ENCODE assay signal across 8 cellular contexts in the genomic region with DNA sequence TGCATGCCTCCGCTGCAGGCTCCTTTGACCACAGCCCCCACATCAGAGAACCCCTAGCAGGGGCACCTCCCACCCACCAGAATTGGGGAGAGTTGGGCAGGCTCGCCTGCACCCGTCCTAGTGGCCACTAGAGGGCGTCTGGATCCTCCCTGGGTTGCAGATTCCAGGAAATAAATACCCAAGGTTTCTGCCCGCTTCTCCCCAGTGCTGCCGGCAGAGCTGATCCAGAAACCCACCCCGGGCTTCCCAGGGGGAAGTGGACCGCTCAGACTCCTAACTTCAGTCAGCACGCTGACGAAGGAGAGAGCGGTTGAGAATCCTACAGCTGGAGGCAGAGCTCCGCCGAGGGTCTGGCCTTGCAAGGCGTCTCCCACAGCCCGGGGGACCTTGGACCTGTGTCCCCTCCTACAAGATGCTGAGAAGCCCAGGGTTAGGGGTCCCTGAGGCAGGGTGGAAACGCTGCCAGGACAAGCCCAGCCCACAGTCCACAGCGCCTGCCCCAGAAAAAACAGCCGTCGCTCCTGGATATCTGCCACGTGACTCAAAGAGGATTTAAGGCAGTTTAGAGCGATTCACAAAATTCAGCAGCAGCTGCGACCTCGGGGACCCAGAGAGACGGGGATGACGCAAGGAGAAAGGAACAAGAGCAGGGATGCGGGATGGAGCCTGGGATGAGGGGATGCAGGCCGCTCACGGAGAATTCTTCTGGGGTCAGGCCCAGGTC. TPM values are rescaled to one million over a fixed set of nuclear protein-coding genes. Genes with fewer than 3 reads are reported as not detected.
DNase-seq lines count a peak whose midpoint lies in the region; ATAC-seq and TF ChIP-seq lines count a peak whose summit lies in the region.

No MANE protein-coding gene starts in this region.

- H3K36me3 Mint-ChIP-seq in activated CD4-positive, alpha-beta T cell treated with anti-CD3 and anti-CD28 coated beads, Interleukin-2, amount 10 ng/mL, durations not matched to agents 7 days and 5 days (ENCODE audit: low read depth): no peaks in the 10 kb centered on the region

- no peak overlapping the region for H3K27ac Mint-ChIP-seq in activated CD4-positive, alpha-beta T cell treated with anti-CD3 and anti-CD28 coated beads, Interleukin-2, amount 10 ng/mL, durations not matched to agents 7 days and 5 days

- peak; percentile 88 for DNase-seq in D341Med (ENCODE audit: low spot score)
- peak; percentile 37 to 45 for DNase-seq in NCI-H1930 (lab: John Stamatoyannopoulos, UW)
- peak; percentile 68 for DNase-seq in activated CD4-positive, alpha-beta T cell treated with anti-CD3 and anti-CD28 coated beads, Interleukin-2, amount 10 ng/mL, durations not matched to agents 7 days and 5 days
- peak; percentile 17 to 50 for DNase-seq in dermis microvascular lymphatic vessel endothelial cell (ENCODE audit: low read depth in 2 of 2)
- DNase-seq in lower leg skin (ENCODE audit: low spot score in 2 of 2): peak; percentile 29 to 90
- DNase-seq in stimulated activated CD4-positive, alpha-beta T cell treated with anti-CD3 and anti-CD28 coated beads, Interleukin-4, amount 100 ng/mL, for 1 hour: peak; percentile 57

- TF ChIP-seq POLR2A in lower leg skin (IDR thresholded peaks at IDR 0.05): no peak

- 10% methylated on average over 21 to 27 of the region's 28 CpGs for WGBS in lower leg skin, 2 donors

- peak overlapping the region; percentile 37 for H3K4me3 Mint-ChIP-seq in activated CD4-positive, alpha-beta T cell treated with anti-CD3 and anti-CD28 coated beads, Interleukin-2, amount 10 ng/mL, durations not matched to agents 7 days and 5 days

- no peaks in the 10 kb centered on the region for H3K9me3 Mint-ChIP-seq in activated CD4-positive, alpha-beta T cell treated with anti-CD3 and anti-CD28 coated beads, Interleukin-2, amount 10 ng/mL, durations not matched to agents 7 days and 5 days

- peaks cover 21% of the 10 kb centered on the region for H3K27me3 Mint-ChIP-seq in activated CD4-positive, alpha-beta T cell treated with anti-CD3 and anti-CD28 coated beads, Interleukin-2, amount 10 ng/mL, durations not matched to agents 7 days and 5 days

- POLR2A ChIA-PET in activated CD4-positive, alpha-beta T cell treated with anti-CD3 and anti-CD28 coated beads, Interleukin-2, amount 10 ng/mL, durations not matched to agents 7 days and 5 days (lab: Charles Lee): no interaction called here

- TF ChIP-seq CTCF in lower leg skin (IDR thresholded peaks at IDR 0.05): no peak

- peaks cover 7% of the 10 kb centered on the region for H3K4me1 Mint-ChIP-seq in activated CD4-positive, alpha-beta T cell treated with anti-CD3 and anti-CD28 coated beads, Interleukin-2, amount 10 ng/mL, durations not matched to agents 7 days and 5 days

- ATAC-seq in GM21717 (IDR thresholded peaks at IDR 0.05; ENCODE audit: unreplicated experiment) (peak; percentile 54), GM21360 (IDR thresholded peaks at IDR 0.05; ENCODE audit: unreplicated experiment) (no peak)

- peak overlapping the region; percentile 1 for H3K4me3 ChIP-seq in lower leg skin (ENCODE audit: low read depth, poor library complexity, severe bottlenecking)

- CTCF ChIA-PET in activated CD4-positive, alpha-beta T cell treated with anti-CD3 and anti-CD28 coated beads, Interleukin-2, amount 10 ng/mL, durations not matched to agents 7 days and 5 days (lab: Charles Lee): interaction anchor here (0.7 to 1.6 kb wide), 2 partner anchors 20 to 24 kb away, joined by 3 to 4 read pairs; no protein-coding TSS in a partner anchor

- intact Hi-C loops in lower leg skin (cut with DNase I; ENCODE audit: low total_unique reads): loop anchor here (2.0 kb wide), 1 partner anchor 181 kb away; no protein-coding TSS in a partner anchor

RNA-seq across cellular contexts. Expression of a gene that starts 32.6 kb away (rescaled TPM):
- not detected for total RNA-seq in activated CD4-positive, alpha-beta T cell treated with anti-CD3 and anti-CD28 coated beads, Interleukin-2, amount 10 ng/mL, durations not matched to agents 7 days and 5 days
- total RNA-seq in dermis microvascular lymphatic vessel endothelial cell (2.4 and 3.2 TPM in 2 replicates), lower leg skin (1 to 10 TPM; 1.4 to 7.2 (median 4.3) TPM)

Comparison
In these comparisons a context has a peak if more than half of its experiments do, and no peak if none do; other contexts are left out.
1. DNase-seq: peak in every context shown above with its lines; median percentile 88 in D341Med; 68 in activated CD4-positive, alpha-beta T cell treated with anti-CD3 and anti-CD28 coated beads, Interleukin-2, amount 10 ng/mL, durations not matched to agents 7 days and 5 days; 60 in lower leg skin; 57 in stimulated activated CD4-positive, alpha-beta T cell treated with anti-CD3 and anti-CD28 coated beads, Interleukin-4, amount 100 ng/mL, for 1 hour; 41 in NCI-H1930; 34 in dermis microvascular lymphatic vessel endothelial cell.